Comparison of ENCODE assay signal across 23 cellular contexts in the genomic region with DNA sequence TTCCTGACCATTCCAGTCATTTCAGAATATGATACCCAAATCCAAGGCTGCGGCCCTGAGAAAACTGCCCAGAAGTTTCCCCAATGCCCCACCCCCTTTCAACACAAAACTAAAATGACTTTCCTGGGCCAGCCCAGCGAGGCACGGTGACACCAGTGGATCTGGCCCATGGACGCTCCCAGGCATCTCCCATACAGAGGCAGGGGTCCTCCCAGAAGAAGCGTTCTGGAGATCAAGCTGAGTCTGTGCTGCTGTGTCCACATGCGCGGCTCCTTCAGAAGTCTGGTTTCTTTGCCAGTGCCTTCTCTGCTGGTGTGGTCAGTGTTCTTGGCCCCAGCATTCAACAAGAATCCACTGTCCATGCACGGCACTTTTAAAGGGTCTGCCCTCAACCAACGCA.
"Had no signal": no experiment of that assay in that cellular context is flagged by ENCODE, and none has a peak within 500 bp of the region (broad histone marks: within the 10 kb centered on the region; RNA-seq: fewer than 3 reads in every experiment).

No MANE protein-coding gene starts in this region.

- DNase-seq: colonic mucosa; cortex of kidney; dermis blood vessel endothelial cell; dorsolateral prefrontal cortex; effector CD4-positive, alpha-beta T cell; effector CD8-positive, alpha-beta T cell; effector memory CD4-positive, alpha-beta T cell; effector memory CD8-positive, alpha-beta T cell; erythroblast; esophagus squamous epithelium; foreskin fibroblast; foreskin keratinocyte; foreskin melanocyte; gastrocnemius medialis; glutamatergic neuron; head of caudate nucleus; heart left ventricle; heart right ventricle had no signal

- H3K27ac ChIP-seq: colonic mucosa, coronary artery, dorsolateral prefrontal cortex, epithelial cell of prostate, esophagus muscularis mucosa, esophagus squamous epithelium, foreskin keratinocyte, gastrocnemius medialis, gastroesophageal sphincter, heart left ventricle, heart right ventricle had no signal

- H3K36me3 ChIP-seq: colonic mucosa, esophagus muscularis mucosa, esophagus squamous epithelium, gastrocnemius medialis, gastroesophageal sphincter, heart left ventricle, heart right ventricle had no signal

- H3K27me3 ChIP-seq: colonic mucosa, dorsolateral prefrontal cortex, foreskin keratinocyte, gastrocnemius medialis had no signal

- H3K9me3 Mint-ChIP-seq: dendritic cell treated with granulocyte-macrophage colony-stimulating factor and Interleukin-4, amounts not matched to agents 40 ng/mL and 50 ng/mL, for 4 days; effector memory CD8-positive, alpha-beta T cell had no signal

- H3K27ac Mint-ChIP-seq: dendritic cell treated with granulocyte-macrophage colony-stimulating factor and Interleukin-4, amounts not matched to agents 40 ng/mL and 50 ng/mL, for 4 days; effector memory CD8-positive, alpha-beta T cell had no signal

- H3K4me3 Mint-ChIP-seq: dendritic cell treated with granulocyte-macrophage colony-stimulating factor and Interleukin-4, amounts not matched to agents 40 ng/mL and 50 ng/mL, for 4 days; effector memory CD8-positive, alpha-beta T cell had no signal

- H3K4me3 ChIP-seq: colonic mucosa, coronary artery, dorsolateral prefrontal cortex, esophagus muscularis mucosa, esophagus squamous epithelium, gastrocnemius medialis, gastroesophageal sphincter, heart left ventricle, heart right ventricle had no signal

- ATAC-seq: effector memory CD8-positive, alpha-beta T cell; foreskin keratinocyte; gastrocnemius medialis; gastroesophageal sphincter; heart left ventricle; heart right ventricle had no signal

- H3K4me1 ChIP-seq: colonic mucosa, foreskin keratinocyte, gastrocnemius medialis, gastroesophageal sphincter had no signal

- H3K9me3 ChIP-seq: colonic mucosa, esophagus muscularis mucosa, esophagus squamous epithelium, gastrocnemius medialis, gastroesophageal sphincter, heart left ventricle, heart right ventricle had no signal
